ENCODE assay signal across 31 cellular contexts in the genomic region with DNA sequence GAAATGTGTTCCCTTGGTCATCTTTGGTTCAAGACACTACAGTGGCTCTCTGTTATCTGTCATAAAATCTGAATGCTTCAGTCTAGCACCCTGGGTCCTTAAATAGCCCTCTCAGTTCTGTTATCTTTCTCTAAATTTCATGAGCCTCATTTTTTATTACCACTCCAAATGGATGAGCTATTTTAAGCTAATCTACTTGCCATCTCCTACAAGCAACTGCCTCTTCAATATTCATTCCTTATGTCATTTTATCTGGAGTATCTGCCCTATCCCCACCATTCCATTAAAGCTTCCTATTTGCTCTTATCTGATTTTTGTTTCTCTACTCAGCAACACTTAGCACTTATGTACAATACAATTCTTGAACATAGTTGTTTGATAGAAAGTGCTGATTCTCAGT. TPM values are rescaled to one million over a fixed set of nuclear protein-coding genes. Genes with fewer than 3 reads are reported as not detected.
"Had no signal": no experiment of that assay in that cellular context is flagged by ENCODE, and none has a peak within 500 bp of the region (broad histone marks: within the 10 kb centered on the region; RNA-seq: fewer than 3 reads in every experiment).

No MANE protein-coding gene starts in this region.

- ATAC-seq: left colon, natural killer cell, pancreas, right lobe of liver, upper lobe of right lung had no signal

- H3K27ac ChIP-seq: left ventricle myocardium inferior, pancreas, right atrium auricular region, right lobe of liver, skin epidermis, suprapubic skin, thoracic aorta, tibial artery, upper lobe of right lung had no signal

- FAIRE-seq: islet of Langerhans, kidney, pancreas, urothelium cell line had no signal

- H3K9me3 ChIP-seq: left ventricle myocardium inferior, pancreas, right atrium auricular region, right lobe of liver, suprapubic skin, thoracic aorta, tibial artery, upper lobe of right lung had no signal

- H3K4me3 Mint-ChIP-seq: immature natural killer cell; mesothelial cell of epicardium; naive B cell; natural killer cell; stimulated activated naive CD8-positive, alpha-beta T cell treated with anti-CD3 and anti-CD28 coated beads, Interleukin-15, Interleukin-2, amounts not matched to agents 100 ng/mL and 50 ng/mL, for 24 hours had no signal

- H3K27me3 ChIP-seq: pancreas, right atrium auricular region, right lobe of liver, suprapubic skin, tibial artery, upper lobe of right lung had no signal

- H3K4me1 ChIP-seq: left ventricle myocardium inferior, pancreas, right atrium auricular region, right lobe of liver, suprapubic skin, tibial artery, upper lobe of right lung had no signal

- H3K27me3 Mint-ChIP-seq: naive B cell; progenitor cell of endocrine pancreas; stimulated activated naive CD8-positive, alpha-beta T cell treated with anti-CD3 and anti-CD28 coated beads, Interleukin-15, Interleukin-2, amounts not matched to agents 100 ng/mL and 50 ng/mL, for 24 hours had no signal

- H3K4me1 Mint-ChIP-seq: mesothelial cell of epicardium, naive B cell, natural killer cell had no signal

- H3K9me3 Mint-ChIP-seq: immature natural killer cell; mesothelial cell of epicardium; naive B cell; natural killer cell; stimulated activated naive CD8-positive, alpha-beta T cell treated with anti-CD3 and anti-CD28 coated beads, Interleukin-15, Interleukin-2, amounts not matched to agents 100 ng/mL and 50 ng/mL, for 24 hours had no signal

- H3K4me3 ChIP-seq: left ventricle myocardium inferior, lung, pancreas, right atrium auricular region, right lobe of liver, skin epidermis, suprapubic skin, thoracic aorta, tibial artery, upper lobe of right lung had no signal

- DNase-seq: hypothalamus; immature natural killer cell; kidney; left colon; left ventricle myocardium inferior; mesendoderm; naive B cell; natural killer cell; pancreas; right lobe of liver; stimulated activated CD4-positive, alpha-beta T cell treated with anti-CD3 and anti-CD28 coated beads, Interleukin-12 subunit alpha, Interleukin-12 subunit beta, amount 100 ng/mL, for 4 hours; stimulated activated CD4-positive, alpha-beta T cell treated with anti-CD3 and anti-CD28 coated beads, Interleukin-15, amount 100 ng/mL, for 24 hours; stimulated activated CD4-positive, alpha-beta T cell treated with anti-CD3 and anti-CD28 coated beads, Interleukin-2, amount 100 ng/mL, for 24 hours; stimulated activated CD4-positive, alpha-beta T cell treated with anti-CD3 and anti-CD28 coated beads, Interleukin-4, amount 100 ng/mL, for 1 hour; stimulated activated naive CD4-positive, alpha-beta T cell; tibial artery; trophoblast cell; upper lobe of right lung had no signal

- H3K27ac Mint-ChIP-seq: immature natural killer cell; mesothelial cell of epicardium; natural killer cell; progenitor cell of endocrine pancreas; stimulated activated naive CD8-positive, alpha-beta T cell treated with anti-CD3 and anti-CD28 coated beads, Interleukin-15, Interleukin-2, amounts not matched to agents 100 ng/mL and 50 ng/mL, for 24 hours had no signal

RNA-seq across cellular contexts. Expression of gene EVI2A, which starts 28.0 kb away (rescaled TPM):
- total RNA-seq: mesothelial cell of epicardium, progenitor cell of endocrine pancreas had no signal
- polyA plus RNA-seq: neural cell had no signal

RNA-seq across cellular contexts. Expression of gene EVI2B, which starts 35.6 kb away (rescaled TPM):
- total RNA-seq: mesothelial cell of epicardium, progenitor cell of endocrine pancreas, renal cortical epithelial cell had no signal
- polyA plus RNA-seq: neural cell had no signal

RNA-seq across cellular contexts. Expression of gene OMG, which starts 52.4 kb away (rescaled TPM):
- total RNA-seq: kidney, lower leg skin, mesothelial cell of epicardium, progenitor cell of endocrine pancreas, suprapubic skin, thoracic aorta had no signal
- polyA plus RNA-seq: neural cell had no signal
